In genomic region chr9:24986331-24986730, GRCh38 we compare ENCODE assay signal across 21 cellular contexts.
"Had no signal": no experiment of that assay in that cellular context is flagged by ENCODE, and none has a peak within 500 bp of the region (broad histone marks: within the 10 kb centered on the region; RNA-seq: fewer than 3 reads in every experiment).

No MANE protein-coding gene starts in this region.

- ATAC-seq: activated CD4-positive, alpha-beta T cell treated with anti-CD3 and anti-CD28 coated beads for 36 hours; activated naive CD4-positive, alpha-beta T cell treated with anti-CD3 and anti-CD28 coated beads, Interleukin-2, amount 50 U/mL, for 72 hours; left ventricle myocardium superior; naive thymus-derived CD8-positive, alpha-beta T cell had no signal

- H3K4me3 ChIP-seq: adrenal gland, hepatocyte, tibial artery, uterus had no signal

- H3K4me1 ChIP-seq: adrenal gland, tibial artery, uterus had no signal

- DNase-seq: activated CD4-positive, alpha-beta memory T cell treated with anti-CD3 and anti-CD28 coated beads for 36 hours; activated CD4-positive, alpha-beta T cell treated with anti-CD3 and anti-CD28 coated beads for 36 hours; activated gamma-delta T cell treated with Interleukin-2 at 50 U/mL for 16 hours; activated T-cell treated with anti-CD3 and anti-CD28 coated beads for 4 hours; adrenal gland; effector CD8-positive, alpha-beta T cell; foreskin fibroblast; left ventricle myocardium superior; naive thymus-derived CD8-positive, alpha-beta T cell; nucleus accumbens; stimulated activated CD4-positive, alpha-beta T cell treated with anti-CD3 and anti-CD28 coated beads, Interleukin-12 subunit alpha, Interleukin-12 subunit beta, amount 100 ng/mL, for 4 hours; stimulated activated CD4-positive, alpha-beta T cell treated with anti-CD3 and anti-CD28 coated beads, Interleukin-1b, Interleukin-23, amount 100 ng/mL, for 48 hours; stimulated activated CD8-positive, alpha-beta memory T cell treated with anti-CD3 and anti-CD28 coated beads, Interleukin-4, amount 100 ng/mL, for 48 hours; stimulated activated naive CD4-positive, alpha-beta T cell; SW 1271; T-helper 2 cell; tibial artery; uterus had no signal

- FAIRE-seq: TTC549 had no signal

- H2AFZ ChIP-seq: hepatocyte had no signal

- H3K27ac ChIP-seq: adrenal gland, hepatocyte, tibial artery, uterus had no signal

- H3K4me2 ChIP-seq: hepatocyte had no signal

- H3K9me3 ChIP-seq: adrenal gland, tibial artery, uterus had no signal

- H3K36me3 ChIP-seq: adrenal gland, tibial artery, uterus had no signal

- H3K27me3 ChIP-seq: adrenal gland, hepatocyte, tibial artery, uterus had no signal
